ENCODE assay signal across 10 cellular contexts in the genomic region with DNA sequence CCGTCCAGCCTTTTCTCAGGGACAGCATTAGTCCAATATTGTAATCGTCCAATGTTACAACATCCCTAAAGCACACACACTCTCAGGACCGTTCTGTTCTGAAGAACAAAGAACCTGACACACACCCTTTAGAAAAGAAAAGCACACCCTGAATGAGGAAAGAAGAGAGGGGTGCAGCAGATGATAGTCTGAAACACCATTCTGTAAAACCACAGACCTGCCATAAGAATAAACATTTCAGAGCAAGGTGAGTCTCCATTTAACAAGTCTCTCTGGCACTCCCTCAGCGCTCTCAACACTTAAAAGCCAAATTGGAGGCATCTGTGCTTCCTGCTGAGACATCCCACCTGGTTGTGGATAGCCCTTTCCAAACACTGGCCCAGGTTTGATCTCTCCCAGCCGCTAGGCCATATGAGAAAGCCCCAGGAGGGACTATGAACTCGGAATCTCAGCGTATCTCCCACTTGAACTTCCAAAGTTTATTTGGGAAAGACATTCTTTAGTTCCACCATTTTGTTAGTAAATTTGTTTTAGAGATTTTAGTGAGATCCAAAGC. TPM values are rescaled to one million over a fixed set of nuclear protein-coding genes. Genes with fewer than 3 reads are reported as not detected.
A peak's percentile ranks its signal among the peaks of the same experiment; 100 is the strongest.
DNase-seq lines count a peak whose midpoint lies in the region; ATAC-seq and TF ChIP-seq lines count a peak whose summit lies in the region.
"Had no signal": no experiment of that assay in that cellular context is flagged by ENCODE, and none has a peak within 500 bp of the region (broad histone marks: within the 10 kb centered on the region; RNA-seq: fewer than 3 reads in every experiment).

No MANE protein-coding gene starts in this region.

- peak overlapping the region; percentile 91 for H3K27ac Mint-ChIP-seq in CD8-positive, alpha-beta T cell
- peak overlapping the region; percentile 94 for H3K27ac Mint-ChIP-seq in activated CD4-positive, alpha-beta memory T cell treated with anti-CD3 and anti-CD28 coated beads for 36 hours
- peak overlapping the region; percentile 95 to 99 (median 98) for H3K27ac Mint-ChIP-seq in naive B cell

- 88 to 89% methylated on average over 7 of the region's 7 CpGs for WGBS in testis, 2 donors
- WGBS in adrenal gland, 4 donors = 85 to 90% (median 90%) methylated on average over 7 of the region's 7 CpGs

- H3K4me3 ChIP-seq in BLaER1 (no peak overlapping the region), testis (no peak overlapping the region), adrenal gland (no peak overlapping the region)
- no peak overlapping the region for H3K4me3 ChIP-seq in CD8-positive, alpha-beta T cell (ENCODE audit: low read depth, low read length)
- H3K4me3 ChIP-seq: ovary had no signal

- no peak overlapping the region; the same call in 1 of the 2 replicates for H3K9ac ChIP-seq in BLaER1

- H3K27me3 Mint-ChIP-seq in CD8-positive, alpha-beta T cell (ENCODE audit: low read depth) = no peaks in the 10 kb centered on the region
- no peaks in the 10 kb centered on the region for H3K27me3 Mint-ChIP-seq in activated CD4-positive, alpha-beta memory T cell treated with anti-CD3 and anti-CD28 coated beads for 36 hours
- H3K27me3 Mint-ChIP-seq in naive B cell = no peaks in the 10 kb centered on the region

- no peaks in the 10 kb centered on the region for H3K36me3 ChIP-seq in BLaER1
- H3K36me3 ChIP-seq in CD8-positive, alpha-beta T cell (ENCODE audit: insufficient read depth, low read length) = no peaks in the 10 kb centered on the region
- no peaks in the 10 kb centered on the region for H3K36me3 ChIP-seq in testis (ENCODE audit: low read depth, missing control alignments)
- H3K36me3 ChIP-seq in adrenal gland (replicated peaks in 1 of 2) = no peaks in the 10 kb centered on the region
- H3K36me3 ChIP-seq: ovary had no signal

- H3K27me3 ChIP-seq in BLaER1 = no peaks in the 10 kb centered on the region
- H3K27me3 ChIP-seq in CD8-positive, alpha-beta T cell (ENCODE audit: insufficient read depth, low read length) = no peaks in the 10 kb centered on the region
- H3K27me3 ChIP-seq in testis = no peaks in the 10 kb centered on the region
- H3K27me3 ChIP-seq in adrenal gland = no peaks in the 10 kb centered on the region
- H3K27me3 ChIP-seq: ovary had no signal

- no peaks in the 10 kb centered on the region for H3K9me3 ChIP-seq in BLaER1
- no peaks in the 10 kb centered on the region for H3K9me3 ChIP-seq in CD8-positive, alpha-beta T cell (ENCODE audit: low read length)
- H3K9me3 ChIP-seq in testis = no peaks in the 10 kb centered on the region
- H3K9me3 ChIP-seq in adrenal gland (replicated peaks in 1 of 3) = no peaks in the 10 kb centered on the region
- H3K9me3 ChIP-seq: ovary had no signal

- TF ChIP-seq POLR2A in testis (IDR thresholded peaks at IDR 0.05) (no peak), adrenal gland (IDR thresholded peaks at IDR 0.05) (no peak)

- intact Hi-C loops in CD8-positive, alpha-beta T cell (cut with DNase I, micrococcal nuclease) = loop anchor here (1.0 to 5.0 kb wide), 5 partner anchors 24 to 74 kb away; no protein-coding TSS in a partner anchor
- intact Hi-C loops in activated CD4-positive, alpha-beta memory T cell treated with anti-CD3 and anti-CD28 coated beads for 36 hours (cut with micrococcal nuclease) = loop anchor here (1.0 to 5.0 kb wide), 7 partner anchors 26 to 262 kb away; no protein-coding TSS in a partner anchor
- intact Hi-C loops in testis (cut with DNase I; ENCODE audit: low total_unique reads) (no loop called here), adrenal gland (cut with DNase I) (no loop called here)

- TF ChIP-seq CTCF in CD8-positive, alpha-beta T cell (IDR thresholded peaks at IDR 0.05) = no peak
- TF ChIP-seq CTCF in testis (IDR thresholded peaks at IDR 0.05) (no peak), adrenal gland (IDR thresholded peaks at IDR 0.05) (no peak)

- peak overlapping the region; percentile 12 for H3K4me3 Mint-ChIP-seq in CD8-positive, alpha-beta T cell
- H3K4me3 Mint-ChIP-seq in activated CD4-positive, alpha-beta memory T cell treated with anti-CD3 and anti-CD28 coated beads for 36 hours = no peak overlapping the region
- H3K4me3 Mint-ChIP-seq in naive B cell = peak overlapping the region; percentile 43 to 94 (median 86)

- H3K9me3 Mint-ChIP-seq in CD8-positive, alpha-beta T cell = no peaks in the 10 kb centered on the region
- no peaks in the 10 kb centered on the region for H3K9me3 Mint-ChIP-seq in activated CD4-positive, alpha-beta memory T cell treated with anti-CD3 and anti-CD28 coated beads for 36 hours
- H3K9me3 Mint-ChIP-seq in naive B cell = no peaks in the 10 kb centered on the region

- H4K20me1 ChIP-seq in BLaER1 = no peaks in the 10 kb centered on the region

- POLR2A ChIA-PET in CD8-positive, alpha-beta T cell (lab: Charles Lee) = interaction anchor here (1.1 to 2.3 kb wide), 5 partner anchors 28 to 248 kb away, joined by 3 to 15 read pairs (median 4); no protein-coding TSS in a partner anchor
- POLR2A ChIA-PET in activated CD4-positive, alpha-beta memory T cell treated with anti-CD3 and anti-CD28 coated beads for 36 hours (lab: Charles Lee) = interaction anchor here (1.7 to 5.6 kb wide), 3 partner anchors 25 to 29 kb away, joined by 4 to 35 read pairs (median 25); no protein-coding TSS in a partner anchor

- ATAC-seq in CD8-positive, alpha-beta T cell = peak; percentile 41
- no peak for ATAC-seq in naive B cell (ENCODE audit: low read depth in 2 of 2)
- ATAC-seq: left lobe of liver had no signal

- peaks cover 94% of the 10 kb centered on the region for H3K4me1 ChIP-seq in BLaER1
- H3K4me1 ChIP-seq in CD8-positive, alpha-beta T cell (ENCODE audit: insufficient read depth, low read length) = peaks cover 76% of the 10 kb centered on the region
- peaks cover 4% of the 10 kb centered on the region for H3K4me1 ChIP-seq in testis
- peaks cover 10 to 21% of the 10 kb centered on the region in 2 donors for H3K4me1 ChIP-seq in adrenal gland (replicated peaks in 1 of 2)

- peak in 2 of 7 experiments; percentile 26 to 35 for DNase-seq in CD8-positive, alpha-beta T cell
- no peak for DNase-seq in activated CD4-positive, alpha-beta memory T cell treated with anti-CD3 and anti-CD28 coated beads for 36 hours
- DNase-seq in naive B cell = no peak
- DNase-seq in testis = no peak
- no peak for DNase-seq in NCI-H1930 (lab: John Stamatoyannopoulos, UW)
- no peak for DNase-seq in adrenal gland
- DNase-seq: NCI-H1048, ovary had no signal

- peaks cover 78% of the 10 kb centered on the region for H3K4me1 Mint-ChIP-seq in CD8-positive, alpha-beta T cell (ENCODE audit: low read depth)
- H3K4me1 Mint-ChIP-seq in activated CD4-positive, alpha-beta memory T cell treated with anti-CD3 and anti-CD28 coated beads for 36 hours (ENCODE audit: low read depth) = peaks cover 79% of the 10 kb centered on the region
- peaks cover 63 to 86% (median 77%) of the 10 kb centered on the region in 3 donors for H3K4me1 Mint-ChIP-seq in naive B cell

- CTCF ChIA-PET in CD8-positive, alpha-beta T cell (lab: Charles Lee) = interaction anchor here (1.0 to 2.1 kb wide), 6 partner anchors 28 to 264 kb away, joined by 3 to 10 read pairs (median 4); no protein-coding TSS in a partner anchor
- CTCF ChIA-PET in activated CD4-positive, alpha-beta memory T cell treated with anti-CD3 and anti-CD28 coated beads for 36 hours (lab: Charles Lee) = no interaction called here

- H3K4me2 ChIP-seq in BLaER1 = peak overlapping the region; percentile 85

- H3K27ac ChIP-seq in BLaER1 (peak overlapping the region; percentile 93), testis (no peak overlapping the region), adrenal gland (no peak overlapping the region)
- H3K27ac ChIP-seq in CD8-positive, alpha-beta T cell (ENCODE audit: low read depth, low read length) = peak overlapping the region; percentile 26
- H3K27ac ChIP-seq: ovary had no signal

- H3K36me3 Mint-ChIP-seq in CD8-positive, alpha-beta T cell = no peaks in the 10 kb centered on the region
- no peaks in the 10 kb centered on the region for H3K36me3 Mint-ChIP-seq in activated CD4-positive, alpha-beta memory T cell treated with anti-CD3 and anti-CD28 coated beads for 36 hours
- H3K36me3 Mint-ChIP-seq in naive B cell = no peaks in the 10 kb centered on the region

RNA-seq across cellular contexts. Expression of a gene that starts 36.3 kb away (rescaled TPM):
- total RNA-seq in CD8-positive, alpha-beta T cell = 100 to 1,000 TPM; 338 to 345 TPM
- total RNA-seq in activated CD4-positive, alpha-beta memory T cell treated with anti-CD3 and anti-CD28 coated beads for 36 hours = 100 to 1,000 TPM; 436 to 444 TPM
- polyA plus RNA-seq in naive B cell (ENCODE audit: low read depth in 6 of 6) (100 to 1,000 TPM; 205 to 278 (median 247) TPM), testis (ENCODE audit: insufficient read depth, low read depth, low replicate concordance) (21.1 TPM), adrenal gland (10 to 100 TPM in 2 of 3 donors, 1 to 10 TPM in 1; 9.6 to 34.1 (median 17.9) TPM)
- total RNA-seq in testis (10 to 100 TPM; 15.1 to 15.3 TPM), adrenal gland (10 to 100 TPM; 29.9 to 61.7 (median 46.8) TPM)

Comparison
In these comparisons a context has a peak if more than half of its experiments do, and no peak if none do; other contexts are left out.
1. H3K27ac ChIP-seq: peak in BLaER1 (single experiment) and CD8-positive, alpha-beta T cell (single experiment); none in testis (0 of 2) and adrenal gland (0 of 5).
2. RNA of a gene that starts 36.3 kb away (total RNA-seq): 436 to 444 TPM in activated CD4-positive, alpha-beta memory T cell treated with anti-CD3 and anti-CD28 coated beads for 36 hours and 338 to 345 TPM in CD8-positive, alpha-beta T cell; 29.9 to 61.7 TPM in adrenal gland and 15.1 to 15.3 TPM in testis; every median in the first group is over 4 times any median in the second.
3. intact Hi-C loops: an anchor here in CD8-positive, alpha-beta T cell (1.0 to 5.0 kb wide) and activated CD4-positive, alpha-beta memory T cell treated with anti-CD3 and anti-CD28 coated beads for 36 hours (1.0 to 5.0 kb wide); none called in testis and adrenal gland.
4. Peak in every context shown above with its lines, with median percentiles within 50 percentile points of each other: H3K27ac Mint-ChIP-seq.